10 cellular contexts compared by ENCODE assay signal in the genomic region with DNA sequence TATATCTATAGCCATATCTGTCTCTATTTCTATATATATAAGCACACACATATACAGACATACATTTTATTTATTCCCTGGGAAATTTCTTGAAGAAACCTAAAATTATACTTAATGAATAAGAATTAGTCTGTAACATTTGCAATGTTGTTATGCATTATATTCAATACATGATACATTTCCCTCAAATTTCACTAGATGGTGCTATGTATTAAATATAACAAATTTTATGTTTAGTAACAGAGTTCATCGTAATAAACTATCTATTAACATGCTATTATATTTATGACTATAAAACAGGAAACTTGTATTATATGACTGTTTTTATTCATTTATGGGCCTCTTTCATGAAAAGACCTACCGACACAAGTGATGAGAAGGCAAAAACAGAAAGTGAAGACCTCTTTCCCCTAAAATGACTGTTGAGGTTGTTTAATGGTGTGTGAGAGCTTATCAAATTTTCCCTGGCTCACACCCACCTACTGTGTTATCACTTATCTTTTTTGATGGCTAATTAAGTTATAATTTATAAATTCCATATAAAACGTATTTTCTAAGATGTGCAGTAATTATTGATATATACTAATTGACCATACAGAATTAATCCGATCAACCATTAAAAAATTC.
DNase-seq lines count a peak whose midpoint lies in the region; ATAC-seq and TF ChIP-seq lines count a peak whose summit lies in the region.
"Had no signal": no experiment of that assay in that cellular context is flagged by ENCODE, and none has a peak within 500 bp of the region (broad histone marks: within the 10 kb centered on the region; RNA-seq: fewer than 3 reads in every experiment).

No MANE protein-coding gene starts in this region.

- no peak overlapping the region for H2BK5ac ChIP-seq in neuronal stem cell (ENCODE audit: low read length)

- WGBS in neuronal stem cell (ENCODE audit: extremely low coverage in 2 of 2, insufficient read length in 2 of 2, insufficient replicate concordance in 1 of 2), 2 donors = no CpG with 5 or more reads among the region's 4 CpGs

- H3K4me3 ChIP-seq in AG04450 (ENCODE audit: low read depth, low read length) (no peak overlapping the region), neuronal stem cell (ENCODE audit: low read length in 2 of 2) (no peak overlapping the region)

- no peaks in the 10 kb centered on the region for H3K4me1 Mint-ChIP-seq in HFFc6 (ENCODE audit: low read depth)

- in situ Hi-C loops in SK-MEL-5 (cut with HindIII; ENCODE audit: low pct_unique_long_range_greater_than_20kb, low sequenced_read_pairs) = no loop called here

- H3K36me3 Mint-ChIP-seq in HFFc6 (ENCODE audit: low read depth) = no peaks in the 10 kb centered on the region

- ATAC-seq in HG02884 (IDR thresholded peaks at IDR 0.05; ENCODE audit: unreplicated experiment) = no peak
- no peak for ATAC-seq in HG02938 (IDR thresholded peaks at IDR 0.05; ENCODE audit: unreplicated experiment)

- no peaks in the 10 kb centered on the region for H3K79me1 ChIP-seq in neuronal stem cell (ENCODE audit: low read depth, low read length)

- H3K27me3 ChIP-seq in AG04450 (ENCODE audit: control insufficient read depth, insufficient read depth, low read length) = no peaks in the 10 kb centered on the region
- H3K27me3 ChIP-seq in neuronal stem cell (ENCODE audit: control insufficient read depth in 3 of 3, insufficient read depth in 3 of 3, low read depth in 1 of 3, low read length in 3 of 3) = no peaks in the 10 kb centered on the region
- H3K27me3 ChIP-seq: neutrophil had no signal

- H3K9me3 Mint-ChIP-seq in HFFc6 = no peaks in the 10 kb centered on the region

- H3K4me2 ChIP-seq in neuronal stem cell (ENCODE audit: insufficient read depth, low read length, poor library complexity, severe bottlenecking) = no peak overlapping the region

- H4K8ac ChIP-seq in neuronal stem cell (ENCODE audit: low read depth, low read length) = no peak overlapping the region

- no peak overlapping the region for H3K27ac ChIP-seq in AG04450 (ENCODE audit: low read depth, low read length)
- H3K27ac ChIP-seq in caudate nucleus (ENCODE audit: low read depth, low read length) = no peak overlapping the region
- H3K27ac ChIP-seq in neuronal stem cell (replicated peaks; ENCODE audit: low read length) = no peak overlapping the region
- H3K27ac ChIP-seq: neutrophil had no signal

- H2BK120ac ChIP-seq in neuronal stem cell (ENCODE audit: low read depth, low read length) = no peak overlapping the region

- no peak overlapping the region for H3K14ac ChIP-seq in neuronal stem cell (ENCODE audit: low read length)

- no peak overlapping the region for H3K27ac Mint-ChIP-seq in HFFc6

- no peak overlapping the region for H2BK15ac ChIP-seq in neuronal stem cell (ENCODE audit: low read length)

- H3K23ac ChIP-seq in neuronal stem cell (ENCODE audit: low read depth, low read length, poor library complexity) = no peak overlapping the region

- no peaks in the 10 kb centered on the region for H3K36me3 ChIP-seq in neuronal stem cell (replicated peaks in 1 of 2; ENCODE audit: control insufficient read depth in 2 of 2, insufficient read depth in 2 of 2, low read length in 2 of 2)
- H3K36me3 ChIP-seq: neutrophil had no signal

- no peaks in the 10 kb centered on the region for H3K4me1 ChIP-seq in neuronal stem cell (ENCODE audit: control insufficient read depth in 2 of 2, insufficient read depth in 1 of 2, low read depth in 1 of 2, low read length in 2 of 2)

- H2AK5ac ChIP-seq in neuronal stem cell (ENCODE audit: low read depth, low read length) = no peak overlapping the region

- H2BK12ac ChIP-seq in neuronal stem cell (ENCODE audit: low read length) = no peak overlapping the region

- H3K4ac ChIP-seq in neuronal stem cell (ENCODE audit: low read length) = no peak overlapping the region

- POLR2A ChIA-PET in AG04450 (lab: Yijun Ruan, JAX) = no interaction called here

- TF ChIP-seq CTCF in AG04450 (IDR thresholded peaks at IDR 0.05; ENCODE audit: low read depth, low read length) (peak; percentile 36), HFFc6 (IDR thresholded peaks at IDR 0.05) (peak; percentile 78)

- H3K9ac ChIP-seq in neuronal stem cell (ENCODE audit: low read depth, low read length, poor library complexity) = no peak overlapping the region

- DNase-seq in AG04450 (ENCODE audit: low read depth, low spot score) = no peak
- no peak for DNase-seq in HFFc6
- peak; percentile 59 for DNase-seq in SK-MEL-5 (ENCODE audit: low read depth, low spot score)
- DNase-seq in glomerular endothelial cell (ENCODE audit: extremely low read depth, low read depth, low spot score) = peak; percentile 10
- no peak for DNase-seq in caudate nucleus (lab: John Stamatoyannopoulos, UW)
- DNase-seq in neuronal stem cell (ENCODE audit: low spot score) = no peak
- DNase-seq: activated CD4-positive, CD25-positive, alpha-beta regulatory T cell had no signal

- no peak overlapping the region for H3K18ac ChIP-seq in neuronal stem cell (ENCODE audit: low read length)

- no peak overlapping the region for H3K4me3 Mint-ChIP-seq in HFFc6

- H3K27me3 Mint-ChIP-seq in HFFc6 (ENCODE audit: insufficient read depth) = peaks cover 3% of the 10 kb centered on the region; the same call in 1 of the 2 replicates

- H3K9me3 ChIP-seq in AG04450 (ENCODE audit: control insufficient read depth, insufficient read depth, low read length) = no peaks in the 10 kb centered on the region
- no peaks in the 10 kb centered on the region for H3K9me3 ChIP-seq in neuronal stem cell (replicated peaks in 1 of 2; ENCODE audit: control insufficient read depth in 2 of 2, insufficient read depth in 1 of 2, low read depth in 1 of 2, low read length in 2 of 2)
- H3K9me3 ChIP-seq: neutrophil had no signal

- CTCF ChIA-PET in AG04450 (lab: Charles Lee) = interaction anchor here (0.8 to 1.0 kb wide), 3 partner anchors 887 to 901 kb away, joined by 3 to 5 read pairs (median 4); no protein-coding TSS in a partner anchor

- no peak overlapping the region for H4K91ac ChIP-seq in neuronal stem cell (ENCODE audit: low read depth, low read length, poor library complexity)

- no peak overlapping the region for H2AFZ ChIP-seq in neuronal stem cell (ENCODE audit: low read length)

Comparison
In these comparisons a context has a peak if more than half of its experiments do, and no peak if none do; other contexts are left out.
1. DNase-seq: peak in SK-MEL-5 (single experiment) and glomerular endothelial cell (single experiment); none in AG04450 (single experiment), HFFc6 (single experiment), caudate nucleus (0 of 61) and neuronal stem cell (single experiment).